15 cellular contexts compared by ENCODE assay signal in genomic region chr6:154835307-154835706, GRCh38.
DNase-seq lines count a peak whose midpoint lies in the region; ATAC-seq and TF ChIP-seq lines count a peak whose summit lies in the region.
"Had no signal": no experiment of that assay in that cellular context is flagged by ENCODE, and none has a peak within 500 bp of the region (broad histone marks: within the 10 kb centered on the region; RNA-seq: fewer than 3 reads in every experiment).

No MANE protein-coding gene starts in this region.

- peaks cover 66% of the 10 kb centered on the region for H3K36me3 Mint-ChIP-seq in activated T-cell treated with anti-CD3 and anti-CD28 coated beads, Interleukin-2, amount 50 U/mL, for 24 hours (ENCODE audit: low read depth)
- H3K36me3 Mint-ChIP-seq in activated T-cell treated with anti-CD3 and anti-CD28 coated beads, Interleukin-2, amount 50 U/mL, for 72 hours (ENCODE audit: insufficient read depth in 2 of 2) = peaks cover 5 to 9% of the 10 kb centered on the region in 2 donors
- H3K36me3 Mint-ChIP-seq in type B pancreatic cell = peaks cover 16% of the 10 kb centered on the region
- H3K36me3 Mint-ChIP-seq in CD8-positive, alpha-beta T cell = peaks cover 42% of the 10 kb centered on the region

- H3K27me3 Mint-ChIP-seq in activated T-cell treated with anti-CD3 and anti-CD28 coated beads, Interleukin-2, amount 50 U/mL, for 24 hours = no peaks in the 10 kb centered on the region
- no peaks in the 10 kb centered on the region for H3K27me3 Mint-ChIP-seq in activated T-cell treated with anti-CD3 and anti-CD28 coated beads, Interleukin-2, amount 50 U/mL, for 72 hours (ENCODE audit: low read depth)
- no peaks in the 10 kb centered on the region for H3K27me3 Mint-ChIP-seq in type B pancreatic cell
- no peaks in the 10 kb centered on the region for H3K27me3 Mint-ChIP-seq in CD8-positive, alpha-beta T cell (ENCODE audit: low read depth)

- no peaks in the 10 kb centered on the region for H3K27me3 ChIP-seq in CD8-positive, alpha-beta T cell (ENCODE audit: insufficient read depth, low read length)
- H3K27me3 ChIP-seq: BLaER1 had no signal

- intact Hi-C loops in CD8-positive, alpha-beta T cell (cut with DNase I, micrococcal nuclease) = no loop called here

- DNase-seq in activated T-cell treated with anti-CD3 and anti-CD28 coated beads, Interleukin-2, amount 50 U/mL, for 24 hours = no peak
- DNase-seq in activated T-cell treated with anti-CD3 and anti-CD28 coated beads, Interleukin-2, amount 50 U/mL, for 72 hours = no peak
- DNase-seq in SK-N-MC (ENCODE audit: low read depth, low spot score) (no peak), left lobe of liver (ENCODE audit: low spot score) (no peak), type B pancreatic cell (ENCODE audit: extremely low spot score, unreplicated experiment) (no peak), NCI-H146 treated with DMSO at 0.1 percent for 48 hours (lab: John Stamatoyannopoulos, UW; ENCODE audit: unreplicated experiment) (no peak)
- DNase-seq in CD8-positive, alpha-beta T cell = no peak
- DNase-seq: AML-193, Calu3, DMS 273 treated with DMSO at 0.1 percent for 48 hours had no signal

- H3K9me3 ChIP-seq in SK-N-MC (ENCODE audit: low read depth, low read length) = no peaks in the 10 kb centered on the region
- no peaks in the 10 kb centered on the region for H3K9me3 ChIP-seq in CD8-positive, alpha-beta T cell (ENCODE audit: low read length)
- H3K9me3 ChIP-seq: BLaER1, HAP-1 had no signal

- H3K36me3 ChIP-seq in SK-N-MC (ENCODE audit: insufficient read depth, low read length) = peaks cover 58% of the 10 kb centered on the region
- peaks cover 19% of the 10 kb centered on the region for H3K36me3 ChIP-seq in CD8-positive, alpha-beta T cell (ENCODE audit: insufficient read depth, low read length)

- no peak overlapping the region for H3K9ac ChIP-seq in SK-N-MC (ENCODE audit: insufficient read length)
- H3K9ac ChIP-seq: BLaER1 had no signal

- H3K27ac Mint-ChIP-seq in activated T-cell treated with anti-CD3 and anti-CD28 coated beads, Interleukin-2, amount 50 U/mL, for 24 hours = peak overlapping the region; percentile 7
- no peak overlapping the region for H3K27ac Mint-ChIP-seq in activated T-cell treated with anti-CD3 and anti-CD28 coated beads, Interleukin-2, amount 50 U/mL, for 72 hours
- peak overlapping the region; percentile 39 for H3K27ac Mint-ChIP-seq in type B pancreatic cell
- no peak overlapping the region for H3K27ac Mint-ChIP-seq in CD8-positive, alpha-beta T cell

- peak overlapping the region; percentile 54; the same call in 1 of the 2 replicates for H3K27ac ChIP-seq in SK-N-MC
- H3K27ac ChIP-seq in CD8-positive, alpha-beta T cell (ENCODE audit: low read depth, low read length) = no peak overlapping the region
- H3K27ac ChIP-seq: 22Rv1, BLaER1 had no signal

- H3K4me1 Mint-ChIP-seq in activated T-cell treated with anti-CD3 and anti-CD28 coated beads, Interleukin-2, amount 50 U/mL, for 24 hours (ENCODE audit: low read depth) = peaks cover 36% of the 10 kb centered on the region
- H3K4me1 Mint-ChIP-seq in activated T-cell treated with anti-CD3 and anti-CD28 coated beads, Interleukin-2, amount 50 U/mL, for 72 hours (ENCODE audit: low read depth) = peaks cover 17% of the 10 kb centered on the region
- H3K4me1 Mint-ChIP-seq in type B pancreatic cell (ENCODE audit: unreplicated experiment) = peaks cover 8% of the 10 kb centered on the region
- peaks cover 49% of the 10 kb centered on the region for H3K4me1 Mint-ChIP-seq in CD8-positive, alpha-beta T cell (ENCODE audit: low read depth)

- peaks cover 6% of the 10 kb centered on the region for H3K4me1 ChIP-seq in CD8-positive, alpha-beta T cell (ENCODE audit: insufficient read depth, low read length)
- H3K4me1 ChIP-seq: BLaER1 had no signal

- H3K9me3 Mint-ChIP-seq in activated T-cell treated with anti-CD3 and anti-CD28 coated beads, Interleukin-2, amount 50 U/mL, for 24 hours = no peaks in the 10 kb centered on the region
- no peaks in the 10 kb centered on the region for H3K9me3 Mint-ChIP-seq in activated T-cell treated with anti-CD3 and anti-CD28 coated beads, Interleukin-2, amount 50 U/mL, for 72 hours
- H3K9me3 Mint-ChIP-seq in type B pancreatic cell = no peaks in the 10 kb centered on the region
- no peaks in the 10 kb centered on the region for H3K9me3 Mint-ChIP-seq in CD8-positive, alpha-beta T cell

- H3K4me3 ChIP-seq in SK-N-MC = no peak overlapping the region
- no peak overlapping the region for H3K4me3 ChIP-seq in CD8-positive, alpha-beta T cell (ENCODE audit: low read depth, low read length)
- H3K4me3 ChIP-seq: BLaER1, GM12878, HAP-1 had no signal

- H3K4me3 Mint-ChIP-seq in activated T-cell treated with anti-CD3 and anti-CD28 coated beads, Interleukin-2, amount 50 U/mL, for 24 hours = no peak overlapping the region
- no peak overlapping the region for H3K4me3 Mint-ChIP-seq in activated T-cell treated with anti-CD3 and anti-CD28 coated beads, Interleukin-2, amount 50 U/mL, for 72 hours
- no peak overlapping the region for H3K4me3 Mint-ChIP-seq in type B pancreatic cell
- H3K4me3 Mint-ChIP-seq in CD8-positive, alpha-beta T cell = no peak overlapping the region

- no peak for TF ChIP-seq CTCF in type B pancreatic cell (conservative IDR thresholded peaks at IDR 0.05)
- TF ChIP-seq CTCF in CD8-positive, alpha-beta T cell (IDR thresholded peaks at IDR 0.05) = no peak

- no peak for ATAC-seq in activated T-cell treated with anti-CD3 and anti-CD28 coated beads, Interleukin-2, amount 50 U/mL, for 72 hours (replicated peaks in 1 of 2)
- ATAC-seq in left lobe of liver (peak; percentile 40), HG02970 (IDR thresholded peaks at IDR 0.05; ENCODE audit: low FRiP score, unreplicated experiment) (no peak)
- no peak for ATAC-seq in CD8-positive, alpha-beta T cell
- ATAC-seq: GM12878 had no signal

- CTCF ChIA-PET in CD8-positive, alpha-beta T cell (lab: Charles Lee) = no interaction called here

- POLR2A ChIA-PET in CD8-positive, alpha-beta T cell (lab: Charles Lee) = no interaction called here

Comparison
In these comparisons a context has a peak if more than half of its experiments do, and no peak if none do; other contexts are left out.
1. H3K27ac Mint-ChIP-seq: peak in activated T-cell treated with anti-CD3 and anti-CD28 coated beads, Interleukin-2, amount 50 U/mL, for 24 hours (single experiment) and type B pancreatic cell (single experiment); none in activated T-cell treated with anti-CD3 and anti-CD28 coated beads, Interleukin-2, amount 50 U/mL, for 72 hours (single experiment) and CD8-positive, alpha-beta T cell (single experiment).